In the genomic region with DNA sequence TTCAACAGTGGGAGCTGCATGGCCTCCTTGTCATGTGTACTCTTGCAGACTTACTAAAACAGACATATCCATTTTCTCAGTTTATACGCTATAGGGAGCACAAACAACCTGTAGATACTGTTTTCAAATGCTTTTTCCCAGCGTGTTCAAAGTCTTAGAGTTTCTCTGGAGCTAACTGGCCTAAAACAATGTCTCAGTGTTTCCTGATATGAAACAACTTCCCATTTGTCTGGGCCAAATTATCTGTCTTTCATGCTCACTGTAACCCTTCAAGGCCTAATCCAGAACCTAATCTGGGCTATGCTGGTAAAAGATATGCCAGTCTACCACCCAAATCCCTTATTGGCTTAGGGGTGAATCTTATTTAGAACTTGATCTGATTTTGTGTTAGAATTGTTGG, we compare ENCODE assay signal across 24 cellular contexts. TPM values are rescaled to one million over a fixed set of nuclear protein-coding genes. Genes with fewer than 3 reads are reported as not detected.
"Had no signal": no experiment of that assay in that cellular context is flagged by ENCODE, and none has a peak within 500 bp of the region (broad histone marks: within the 10 kb centered on the region; RNA-seq: fewer than 3 reads in every experiment).

No MANE protein-coding gene starts in this region.

- H3K4me1 ChIP-seq: esophagus squamous epithelium, left lung, psoas muscle, sigmoid colon, stomach, tibial nerve, upper lobe of left lung had no signal

- FAIRE-seq: frontal cortex, urothelium cell line had no signal

- H3K27me3 ChIP-seq: esophagus squamous epithelium, left lung, sigmoid colon, stomach, tibial nerve, upper lobe of left lung had no signal

- H3K9me3 ChIP-seq: esophagus squamous epithelium, left lung, psoas muscle, sigmoid colon, stomach, thoracic aorta, tibial nerve, upper lobe of left lung had no signal

- H3K36me3 ChIP-seq: esophagus squamous epithelium, left lung, sigmoid colon, stomach, thoracic aorta, tibial nerve, upper lobe of left lung had no signal

- H3K4me3 ChIP-seq: coronary artery, esophagus squamous epithelium, left lung, psoas muscle, sigmoid colon, stomach, thoracic aorta, tibial nerve, upper lobe of left lung had no signal

- H3K27ac ChIP-seq: coronary artery, esophagus squamous epithelium, left lung, psoas muscle, sigmoid colon, stomach, thoracic aorta, tibial nerve, upper lobe of left lung had no signal

- DNase-seq: dermis blood vessel endothelial cell; effector memory CD4-positive, alpha-beta T cell; erythroblast; esophagus squamous epithelium; left cardiac atrium; left lung; naive thymus-derived CD8-positive, alpha-beta T cell; nephron progenitor cell; nucleus accumbens; posterior cingulate gyrus; psoas muscle; right cardiac atrium; sigmoid colon; stimulated activated CD4-positive, alpha-beta T cell treated with anti-CD3 and anti-CD28 coated beads, Interleukin-2, amount 100 ng/mL, for 24 hours; stimulated activated CD4-positive, alpha-beta T cell treated with anti-CD3 and anti-CD28 coated beads, Interleukin-4, amount 100 ng/mL, for 24 hours; stimulated activated naive CD4-positive, alpha-beta T cell treated with Interleukin-2 at 50 U/mL for 16 hours; stomach; upper lobe of left lung had no signal

RNA-seq across cellular contexts. Expression of gene RAB40A, which starts 38.8 kb away (rescaled TPM):
- total RNA-seq: dermis blood vessel endothelial cell; mesenteric fat pad; naive thymus-derived CD8-positive, alpha-beta T cell had no signal
